11 cellular contexts compared by ENCODE assay signal in the genomic region with DNA sequence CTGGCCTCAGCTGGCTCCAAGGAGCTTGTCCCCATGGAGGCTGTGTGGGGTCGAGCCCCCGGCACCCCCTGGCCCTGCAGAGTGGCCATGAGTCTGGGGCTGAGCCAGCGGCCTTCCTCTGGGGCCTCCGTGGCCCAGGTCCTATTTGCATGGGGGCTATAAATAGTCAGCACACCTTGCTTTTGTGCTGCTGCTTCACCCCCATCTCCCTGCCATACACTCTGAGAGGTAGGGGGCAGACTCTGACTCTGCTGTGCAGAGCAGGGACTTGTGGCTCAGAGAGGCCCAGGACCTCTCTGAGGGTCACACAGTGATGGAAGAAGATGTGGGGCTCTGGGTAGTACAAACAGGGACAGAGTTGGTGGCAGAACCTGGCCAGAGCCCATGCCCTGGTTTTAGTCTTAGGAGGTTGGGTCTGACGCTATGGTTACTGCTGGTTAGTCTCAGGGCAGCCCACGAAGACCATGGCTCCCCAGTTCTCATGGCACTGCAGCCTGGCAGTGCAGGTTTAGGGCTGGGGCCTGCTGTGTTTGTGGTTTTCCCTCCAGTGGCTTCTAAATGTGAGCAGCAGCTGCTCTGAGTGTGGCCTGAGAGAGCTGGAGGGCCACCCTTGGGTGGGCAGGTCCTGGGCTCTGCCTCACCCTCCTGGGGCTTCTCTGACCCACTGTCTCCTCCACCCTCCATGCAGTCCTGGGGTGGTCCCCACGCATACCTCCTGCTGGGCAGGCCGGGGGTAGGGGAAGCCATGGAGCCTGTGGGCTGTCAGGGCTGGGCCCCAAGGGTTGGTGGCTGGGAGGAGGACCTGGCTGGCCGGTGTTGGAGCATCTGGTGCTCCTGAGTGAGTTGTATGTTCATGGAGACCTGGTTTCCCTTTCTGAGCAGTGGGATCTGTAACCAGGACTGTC. TPM values are rescaled to one million over a fixed set of nuclear protein-coding genes. Genes with fewer than 3 reads are reported as not detected.
DNase-seq lines count a peak whose midpoint lies in the region; ATAC-seq and TF ChIP-seq lines count a peak whose summit lies in the region.
"Had no signal": no experiment of that assay in that cellular context is flagged by ENCODE, and none has a peak within 500 bp of the region (broad histone marks: within the 10 kb centered on the region; RNA-seq: fewer than 3 reads in every experiment).

No MANE protein-coding gene starts in this region.

- DNase-seq in GM23338 (ENCODE audit: low spot score) (no peak), testis (no peak), body of pancreas (no peak)
- DNase-seq: activated CD4-positive, alpha-beta memory T cell treated with anti-CD3 and anti-CD28 coated beads, Interleukin-2, amount 10 ng/mL, durations not matched to agents 7 days and 5 days; activated naive CD8-positive, alpha-beta T cell treated with anti-CD3 and anti-CD28 coated beads, Interleukin-2, amount 50 U/mL, for 24 hours; GM23248; sigmoid colon had no signal

- no peaks in the 10 kb centered on the region for H3K9me2 ChIP-seq in GM23338 (ENCODE audit: insufficient read depth)

- H3K79me2 ChIP-seq in GM23338 (replicated peaks; ENCODE audit: insufficient read depth) = no peaks in the 10 kb centered on the region; the same call in 1 of the 2 replicates

- H3K36me3 ChIP-seq in GM23338 (ENCODE audit: insufficient read depth) (no peaks in the 10 kb centered on the region), testis (ENCODE audit: low read depth, missing control alignments) (no peaks in the 10 kb centered on the region), body of pancreas (replicated peaks in 1 of 2; ENCODE audit: insufficient read depth in 1 of 2, low read depth in 2 of 2) (peaks cover under 1 to 9% of the 10 kb centered on the region in 2 donors)

- peaks cover 41% of the 10 kb centered on the region for H3K4me1 Mint-ChIP-seq in GM23338
- peaks cover 100% of the 10 kb centered on the region for H3K4me1 Mint-ChIP-seq in stimulated activated memory B cell treated with anti-CD40 and anti-IgM and Interleukin-4, amounts not matched to agents 10 μg/mL and 1 μg/mL and 100 μg/mL, for 72 hours

- H3K9me3 ChIP-seq in testis = no peaks in the 10 kb centered on the region
- H3K9me3 ChIP-seq in body of pancreas = no peaks in the 10 kb centered on the region
- H3K9me3 ChIP-seq: sigmoid colon had no signal

- no peaks in the 10 kb centered on the region for H3K27me3 ChIP-seq in GM23338 (ENCODE audit: insufficient read depth)
- no peaks in the 10 kb centered on the region for H3K27me3 ChIP-seq in testis
- H3K27me3 ChIP-seq in body of pancreas = no peaks in the 10 kb centered on the region
- H3K27me3 ChIP-seq: sigmoid colon had no signal

- peak overlapping the region; percentile 61; the same call in 1 of the 2 replicates for H3K27ac Mint-ChIP-seq in GM23338
- H3K27ac Mint-ChIP-seq in stimulated activated memory B cell treated with anti-CD40 and anti-IgM and Interleukin-4, amounts not matched to agents 10 μg/mL and 1 μg/mL and 100 μg/mL, for 72 hours = peak overlapping the region; percentile 83
- H3K27ac Mint-ChIP-seq: activated CD4-positive, alpha-beta memory T cell treated with anti-CD3 and anti-CD28 coated beads, Interleukin-2, amount 10 ng/mL, durations not matched to agents 7 days and 5 days; activated naive CD8-positive, alpha-beta T cell treated with anti-CD3 and anti-CD28 coated beads, Interleukin-2, amount 50 U/mL, for 24 hours had no signal

- TF ChIP-seq CTCF in GM23338 (conservative IDR thresholded peaks at IDR 0.05; ENCODE audit: low read depth in 2 of 2) (peak in 1 of 2 experiments; percentile 31; a peak in 2 of 4 replicates), testis (IDR thresholded peaks at IDR 0.05) (no peak), body of pancreas (IDR thresholded peaks at IDR 0.05) (no peak)

- H3K4me1 ChIP-seq in GM23338 (ENCODE audit: insufficient read depth) (peaks cover 8% of the 10 kb centered on the region), testis (no peaks in the 10 kb centered on the region), body of pancreas (peaks cover 33% of the 10 kb centered on the region)
- H3K4me1 ChIP-seq: sigmoid colon had no signal

- peaks cover 2% of the 10 kb centered on the region; the same call in 2 of the 3 replicates for H3K36me3 Mint-ChIP-seq in GM23338 (ENCODE audit: low read depth)
- H3K36me3 Mint-ChIP-seq in stimulated activated memory B cell treated with anti-CD40 and anti-IgM and Interleukin-4, amounts not matched to agents 10 μg/mL and 1 μg/mL and 100 μg/mL, for 72 hours = peaks cover 41% of the 10 kb centered on the region

- H3K4me3 ChIP-seq in GM23338 = no peak overlapping the region
- H3K4me3 ChIP-seq in testis = no peak overlapping the region
- no peak overlapping the region for H3K4me3 ChIP-seq in body of pancreas
- H3K4me3 ChIP-seq: GM23248, sigmoid colon had no signal

- H3K9me3 Mint-ChIP-seq in GM23338 = no peaks in the 10 kb centered on the region
- H3K9me3 Mint-ChIP-seq in stimulated activated memory B cell treated with anti-CD40 and anti-IgM and Interleukin-4, amounts not matched to agents 10 μg/mL and 1 μg/mL and 100 μg/mL, for 72 hours = no peaks in the 10 kb centered on the region
- H3K9me3 Mint-ChIP-seq: activated CD4-positive, alpha-beta memory T cell treated with anti-CD3 and anti-CD28 coated beads, Interleukin-2, amount 10 ng/mL, durations not matched to agents 7 days and 5 days; activated naive CD8-positive, alpha-beta T cell treated with anti-CD3 and anti-CD28 coated beads, Interleukin-2, amount 50 U/mL, for 24 hours had no signal

- intact Hi-C loops in testis (cut with DNase I; ENCODE audit: low total_unique reads) = no loop called here
- intact Hi-C loops in body of pancreas (cut with DNase I) = no loop called here

- ATAC-seq in GM18868 (IDR thresholded peaks at IDR 0.05; ENCODE audit: unreplicated experiment) (peak; percentile 43), GM23338 (no peak), HG03442 (IDR thresholded peaks at IDR 0.05; ENCODE audit: unreplicated experiment) (peak; percentile 43), HG03571 (IDR thresholded peaks at IDR 0.05; ENCODE audit: unreplicated experiment) (no peak), body of pancreas (no peak)
- peak; percentile 46 for ATAC-seq in stimulated activated memory B cell treated with anti-CD40 and anti-IgM and Interleukin-4, amounts not matched to agents 10 μg/mL and 1 μg/mL and 100 μg/mL, for 72 hours
- ATAC-seq: activated naive CD8-positive, alpha-beta T cell treated with anti-CD3 and anti-CD28 coated beads, Interleukin-2, amount 50 U/mL, for 24 hours had no signal

- H3K4me3 Mint-ChIP-seq in GM23338 = no peak overlapping the region
- H3K4me3 Mint-ChIP-seq in stimulated activated memory B cell treated with anti-CD40 and anti-IgM and Interleukin-4, amounts not matched to agents 10 μg/mL and 1 μg/mL and 100 μg/mL, for 72 hours = peak overlapping the region; percentile 69
- H3K4me3 Mint-ChIP-seq: activated CD4-positive, alpha-beta memory T cell treated with anti-CD3 and anti-CD28 coated beads, Interleukin-2, amount 10 ng/mL, durations not matched to agents 7 days and 5 days; activated naive CD8-positive, alpha-beta T cell treated with anti-CD3 and anti-CD28 coated beads, Interleukin-2, amount 50 U/mL, for 24 hours had no signal

- peaks cover 3% of the 10 kb centered on the region for H3K27me3 Mint-ChIP-seq in GM23338 (ENCODE audit: insufficient read depth, low read depth, poor library complexity)
- no peaks in the 10 kb centered on the region for H3K27me3 Mint-ChIP-seq in stimulated activated memory B cell treated with anti-CD40 and anti-IgM and Interleukin-4, amounts not matched to agents 10 μg/mL and 1 μg/mL and 100 μg/mL, for 72 hours
- H3K27me3 Mint-ChIP-seq: activated CD4-positive, alpha-beta memory T cell treated with anti-CD3 and anti-CD28 coated beads, Interleukin-2, amount 10 ng/mL, durations not matched to agents 7 days and 5 days; activated naive CD8-positive, alpha-beta T cell treated with anti-CD3 and anti-CD28 coated beads, Interleukin-2, amount 50 U/mL, for 24 hours had no signal

- no peak for TF ChIP-seq POLR2A in testis (IDR thresholded peaks at IDR 0.05)
- no peak for TF ChIP-seq POLR2A in body of pancreas (IDR thresholded peaks at IDR 0.05)

- H3F3A ChIP-seq in GM23338 (replicated peaks; ENCODE audit: low read depth) = no peaks in the 10 kb centered on the region

- H4K20me1 ChIP-seq in GM23338 (replicated peaks; ENCODE audit: insufficient read depth) = no peaks in the 10 kb centered on the region

- no peak overlapping the region for H3K4me2 ChIP-seq in GM23338

- no peak overlapping the region for H2AFZ ChIP-seq in GM23338
- H2AFZ ChIP-seq: GM23248 had no signal

- 60 to 80% methylated on average over 4 to 9 of the region's 9 CpGs for WGBS in testis, 2 donors
- WGBS in body of pancreas, 2 donors = 70 to 71% methylated on average over 2 to 9 of the region's 9 CpGs

- H3K27ac ChIP-seq in GM23338 (ENCODE audit: low read depth) (no peak overlapping the region), testis (no peak overlapping the region), body of pancreas (no peak overlapping the region)
- H3K27ac ChIP-seq: GM23248, sigmoid colon had no signal

RNA-seq across cellular contexts. Expression of a gene that starts 13.6 kb away (rescaled TPM):
- 10.2 and 11.8 TPM in 2 replicates for total RNA-seq in GM23338 (2014; rRNA removed; shearing (Covaris generic))
- 11.3 and 12.5 TPM in 2 replicates for polyA plus RNA-seq in GM23338 (2016; fragmentation: Nextera tagmentation; extraction: Ambion mirVana)
- 10 to 100 TPM; 36.3 to 44.5 TPM for total RNA-seq in testis
- polyA plus RNA-seq in testis (ENCODE audit: insufficient read depth, low read depth, low replicate concordance) = 42.3 TPM
- 10 to 100 TPM; 15.5 to 16.9 TPM for total RNA-seq in body of pancreas

RNA-seq across cellular contexts. Expression of a gene that starts 44.4 kb away (rescaled TPM):
- total RNA-seq in GM23338 (2014; rRNA removed; shearing (Covaris generic)) = 13.3 and 15.3 TPM in 2 replicates
- 11.0 and 11.3 TPM in 2 replicates for polyA plus RNA-seq in GM23338 (2016; fragmentation: Nextera tagmentation; extraction: Ambion mirVana)
- total RNA-seq in testis = 10 to 100 TPM; 27.2 to 33.9 TPM
- 36.8 TPM for polyA plus RNA-seq in testis (ENCODE audit: insufficient read depth, low read depth, low replicate concordance)
- 10 to 100 TPM; 10.6 to 19.8 TPM for total RNA-seq in body of pancreas

Comparison
In these comparisons a context has a peak if more than half of its experiments do, and no peak if none do; other contexts are left out.
1. ATAC-seq: peak in GM18868 (single experiment), HG03442 (single experiment) and stimulated activated memory B cell treated with anti-CD40 and anti-IgM and Interleukin-4, amounts not matched to agents 10 μg/mL and 1 μg/mL and 100 μg/mL, for 72 hours (single experiment); none in GM23338 (single experiment), HG03571 (single experiment) and body of pancreas (single experiment).